Comparison of ENCODE assay signal across 1 cellular context in the genomic region with DNA sequence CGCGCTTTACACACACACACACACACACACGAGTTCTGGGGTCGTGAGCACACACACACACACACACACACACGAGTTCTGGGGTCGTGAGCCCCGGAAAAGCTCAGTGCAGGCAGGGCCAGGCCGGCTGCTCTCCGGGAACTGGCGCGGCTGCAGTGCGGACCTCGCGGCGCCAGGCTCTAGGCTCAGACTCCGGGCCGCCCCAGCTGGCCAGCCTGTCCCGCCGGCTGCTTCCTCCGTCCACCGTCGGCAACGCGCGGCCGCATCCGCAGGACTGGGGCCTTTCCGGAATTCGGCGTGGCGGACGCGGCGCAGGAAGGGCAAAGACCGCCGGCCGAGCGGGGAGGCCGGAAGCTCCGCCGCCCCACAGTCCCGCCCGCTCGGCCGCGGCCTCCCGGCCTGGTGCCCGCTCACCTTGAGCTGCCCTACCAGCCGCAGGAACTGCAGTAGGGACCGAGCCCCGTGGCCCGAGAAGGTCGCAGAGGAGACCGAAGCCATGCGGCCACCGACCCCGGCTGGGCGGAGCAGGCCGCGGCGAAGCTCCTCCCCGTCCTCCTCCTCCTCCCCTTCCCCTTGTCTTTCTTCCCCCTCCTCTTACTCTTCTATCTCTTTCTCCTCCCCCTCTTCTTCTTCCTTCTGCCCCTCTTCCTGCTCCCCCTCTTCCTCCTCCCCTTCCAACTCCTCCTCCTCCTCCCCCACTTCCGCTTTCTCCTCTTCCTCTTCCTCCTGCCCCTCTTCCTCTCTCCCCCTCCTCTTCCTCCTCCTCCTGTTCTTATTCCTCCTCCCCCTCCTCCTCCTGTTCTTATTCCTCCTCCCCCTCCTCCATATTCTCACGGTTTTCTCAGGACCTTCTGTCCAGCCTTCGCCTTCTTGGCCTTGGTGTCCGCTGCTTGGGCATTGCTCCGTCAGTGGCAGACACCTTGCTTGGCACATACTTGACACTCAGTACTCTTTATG.
TF ChIP-seq lines count a peak whose summit lies in the region.

A gene with protein sequence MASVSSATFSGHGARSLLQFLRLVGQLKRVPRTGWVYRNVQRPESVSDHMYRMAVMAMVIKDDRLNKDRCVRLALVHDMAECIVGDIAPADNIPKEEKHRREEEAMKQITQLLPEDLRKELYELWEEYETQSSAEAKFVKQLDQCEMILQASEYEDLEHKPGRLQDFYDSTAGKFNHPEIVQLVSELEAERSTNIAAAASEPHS (minus strand): TSS at position 533 of the 957 bp plus-strand sequence. CDS start 35 bp downstream, at position 498.

TF ChIP-seq in HepG2, 621 proteins besides CTCF, POLR2A, EP300 and RAD21 (continued from another document and continues in another):
- TF ChIP-seq, protein P1, sequence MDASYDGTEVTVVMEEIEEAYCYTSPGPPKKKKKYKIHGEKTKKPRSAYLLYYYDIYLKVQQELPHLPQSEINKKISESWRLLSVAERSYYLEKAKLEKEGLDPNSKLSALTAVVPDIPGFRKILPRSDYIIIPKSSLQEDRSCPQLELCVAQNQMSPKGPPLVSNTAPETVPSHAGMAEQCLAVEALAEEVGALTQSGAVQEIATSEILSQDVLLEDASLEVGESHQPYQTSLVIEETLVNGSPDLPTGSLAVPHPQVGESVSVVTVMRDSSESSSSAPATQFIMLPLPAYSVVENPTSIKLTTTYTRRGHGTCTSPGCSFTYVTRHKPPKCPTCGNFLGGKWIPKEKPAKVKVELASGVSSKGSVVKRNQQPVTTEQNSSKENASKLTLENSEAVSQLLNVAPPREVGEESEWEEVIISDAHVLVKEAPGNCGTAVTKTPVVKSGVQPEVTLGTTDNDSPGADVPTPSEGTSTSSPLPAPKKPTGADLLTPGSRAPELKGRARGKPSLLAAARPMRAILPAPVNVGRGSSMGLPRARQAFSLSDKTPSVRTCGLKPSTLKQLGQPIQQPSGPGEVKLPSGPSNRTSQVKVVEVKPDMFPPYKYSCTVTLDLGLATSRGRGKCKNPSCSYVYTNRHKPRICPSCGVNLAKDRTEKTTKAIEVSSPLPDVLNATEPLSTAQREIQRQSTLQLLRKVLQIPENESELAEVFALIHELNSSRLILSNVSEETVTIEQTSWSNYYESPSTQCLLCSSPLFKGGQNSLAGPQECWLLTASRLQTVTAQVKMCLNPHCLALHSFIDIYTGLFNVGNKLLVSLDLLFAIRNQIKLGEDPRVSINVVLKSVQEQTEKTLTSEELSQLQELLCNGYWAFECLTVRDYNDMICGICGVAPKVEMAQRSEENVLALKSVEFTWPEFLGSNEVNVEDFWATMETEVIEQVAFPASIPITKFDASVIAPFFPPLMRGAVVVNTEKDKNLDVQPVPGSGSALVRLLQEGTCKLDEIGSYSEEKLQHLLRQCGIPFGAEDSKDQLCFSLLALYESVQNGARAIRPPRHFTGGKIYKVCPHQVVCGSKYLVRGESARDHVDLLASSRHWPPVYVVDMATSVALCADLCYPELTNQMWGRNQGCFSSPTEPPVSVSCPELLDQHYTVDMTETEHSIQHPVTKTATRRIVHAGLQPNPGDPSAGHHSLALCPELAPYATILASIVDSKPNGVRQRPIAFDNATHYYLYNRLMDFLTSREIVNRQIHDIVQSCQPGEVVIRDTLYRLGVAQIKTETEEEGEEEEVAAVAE (CRISPR knock-in tag; IDR thresholded peaks at IDR 0.05; ENCODE audit: borderline replicate concordance): 0 out of 2 replicates have a peak, but pooled peaks have one; percentile 31
- TF ChIP-seq, protein P2, sequence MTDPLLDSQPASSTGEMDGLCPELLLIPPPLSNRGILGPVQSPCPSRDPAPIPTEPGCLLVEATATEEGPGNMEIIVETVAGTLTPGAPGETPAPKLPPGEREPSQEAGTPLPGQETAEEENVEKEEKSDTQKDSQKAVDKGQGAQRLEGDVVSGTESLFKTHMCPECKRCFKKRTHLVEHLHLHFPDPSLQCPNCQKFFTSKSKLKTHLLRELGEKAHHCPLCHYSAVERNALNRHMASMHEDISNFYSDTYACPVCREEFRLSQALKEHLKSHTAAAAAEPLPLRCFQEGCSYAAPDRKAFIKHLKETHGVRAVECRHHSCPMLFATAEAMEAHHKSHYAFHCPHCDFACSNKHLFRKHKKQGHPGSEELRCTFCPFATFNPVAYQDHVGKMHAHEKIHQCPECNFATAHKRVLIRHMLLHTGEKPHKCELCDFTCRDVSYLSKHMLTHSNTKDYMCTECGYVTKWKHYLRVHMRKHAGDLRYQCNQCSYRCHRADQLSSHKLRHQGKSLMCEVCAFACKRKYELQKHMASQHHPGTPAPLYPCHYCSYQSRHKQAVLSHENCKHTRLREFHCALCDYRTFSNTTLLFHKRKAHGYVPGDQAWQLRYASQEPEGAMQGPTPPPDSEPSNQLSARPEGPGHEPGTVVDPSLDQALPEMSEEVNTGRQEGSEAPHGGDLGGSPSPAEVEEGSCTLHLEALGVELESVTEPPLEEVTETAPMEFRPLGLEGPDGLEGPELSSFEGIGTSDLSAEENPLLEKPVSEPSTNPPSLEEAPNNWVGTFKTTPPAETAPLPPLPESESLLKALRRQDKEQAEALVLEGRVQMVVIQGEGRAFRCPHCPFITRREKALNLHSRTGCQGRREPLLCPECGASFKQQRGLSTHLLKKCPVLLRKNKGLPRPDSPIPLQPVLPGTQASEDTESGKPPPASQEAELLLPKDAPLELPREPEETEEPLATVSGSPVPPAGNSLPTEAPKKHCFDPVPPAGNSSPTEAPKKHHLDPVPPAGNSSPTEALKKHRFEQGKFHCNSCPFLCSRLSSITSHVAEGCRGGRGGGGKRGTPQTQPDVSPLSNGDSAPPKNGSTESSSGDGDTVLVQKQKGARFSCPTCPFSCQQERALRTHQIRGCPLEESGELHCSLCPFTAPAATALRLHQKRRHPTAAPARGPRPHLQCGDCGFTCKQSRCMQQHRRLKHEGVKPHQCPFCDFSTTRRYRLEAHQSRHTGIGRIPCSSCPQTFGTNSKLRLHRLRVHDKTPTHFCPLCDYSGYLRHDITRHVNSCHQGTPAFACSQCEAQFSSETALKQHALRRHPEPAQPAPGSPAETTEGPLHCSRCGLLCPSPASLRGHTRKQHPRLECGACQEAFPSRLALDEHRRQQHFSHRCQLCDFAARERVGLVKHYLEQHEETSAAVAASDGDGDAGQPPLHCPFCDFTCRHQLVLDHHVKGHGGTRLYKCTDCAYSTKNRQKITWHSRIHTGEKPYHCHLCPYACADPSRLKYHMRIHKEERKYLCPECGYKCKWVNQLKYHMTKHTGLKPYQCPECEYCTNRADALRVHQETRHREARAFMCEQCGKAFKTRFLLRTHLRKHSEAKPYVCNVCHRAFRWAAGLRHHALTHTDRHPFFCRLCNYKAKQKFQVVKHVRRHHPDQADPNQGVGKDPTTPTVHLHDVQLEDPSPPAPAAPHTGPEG (CRISPR knock-in tag; IDR thresholded peaks at IDR 0.05): peak; percentile 96
- TF ChIP-seq PCBP1 (IDR thresholded peaks at IDR 0.05; ENCODE audit: borderline replicate concordance, low read depth, low read length) (peak; percentile 95), ZNF232 (CRISPR knock-in tag; IDR thresholded peaks at IDR 0.05; ENCODE audit: borderline replicate concordance) (peak; percentile 89), U2AF1 (optimal IDR thresholded peaks at IDR 0.05; ENCODE audit: low read depth, low read length) (peak; percentile 86), ZNF382 (CRISPR knock-in tag; IDR thresholded peaks at IDR 0.05; ENCODE audit: borderline replicate concordance) (no peak), CEBPG (CRISPR knock-in tag; IDR thresholded peaks at IDR 0.05) (0 out of 2 replicates have a peak, but pooled peaks have one; percentile 27), ZNF792 (CRISPR knock-in tag; IDR thresholded peaks at IDR 0.05) (peak; percentile 90), RELA (CRISPR knock-in tag; IDR thresholded peaks at IDR 0.05) (peak; percentile 88; the same call in 1 of the 2 replicates), ARNT (IDR thresholded peaks at IDR 0.05) (no peak), DNMT1 (CRISPR knock-in tag; IDR thresholded peaks at IDR 0.05) (peak; percentile 97), ZNF724P (CRISPR knock-in tag; IDR thresholded peaks at IDR 0.05; ENCODE audit: borderline replicate concordance) (peak; percentile 96), ZMYM3 (CRISPR knock-in tag; IDR thresholded peaks at IDR 0.05) (no peak), DR1 (CRISPR knock-in tag; IDR thresholded peaks at IDR 0.05) (peak; percentile 61; the same call in 1 of the 2 replicates), SP2 (CRISPR knock-in tag; IDR thresholded peaks at IDR 0.05) (peak; percentile 71)
- TF ChIP-seq, protein P3, sequence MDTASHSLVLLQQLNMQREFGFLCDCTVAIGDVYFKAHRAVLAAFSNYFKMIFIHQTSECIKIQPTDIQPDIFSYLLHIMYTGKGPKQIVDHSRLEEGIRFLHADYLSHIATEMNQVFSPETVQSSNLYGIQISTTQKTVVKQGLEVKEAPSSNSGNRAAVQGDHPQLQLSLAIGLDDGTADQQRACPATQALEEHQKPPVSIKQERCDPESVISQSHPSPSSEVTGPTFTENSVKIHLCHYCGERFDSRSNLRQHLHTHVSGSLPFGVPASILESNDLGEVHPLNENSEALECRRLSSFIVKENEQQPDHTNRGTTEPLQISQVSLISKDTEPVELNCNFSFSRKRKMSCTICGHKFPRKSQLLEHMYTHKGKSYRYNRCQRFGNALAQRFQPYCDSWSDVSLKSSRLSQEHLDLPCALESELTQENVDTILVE (CRISPR knock-in tag; IDR thresholded peaks at IDR 0.05): peak; percentile 84; the same call in 1 of the 2 replicates
- TF ChIP-seq, protein P4, sequence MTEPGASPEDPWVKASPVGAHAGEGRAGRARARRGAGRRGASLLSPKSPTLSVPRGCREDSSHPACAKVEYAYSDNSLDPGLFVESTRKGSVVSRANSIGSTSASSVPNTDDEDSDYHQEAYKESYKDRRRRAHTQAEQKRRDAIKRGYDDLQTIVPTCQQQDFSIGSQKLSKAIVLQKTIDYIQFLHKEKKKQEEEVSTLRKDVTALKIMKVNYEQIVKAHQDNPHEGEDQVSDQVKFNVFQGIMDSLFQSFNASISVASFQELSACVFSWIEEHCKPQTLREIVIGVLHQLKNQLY (CRISPR knock-in tag; IDR thresholded peaks at IDR 0.05): peak; percentile 66
- TF ChIP-seq, protein P5, sequence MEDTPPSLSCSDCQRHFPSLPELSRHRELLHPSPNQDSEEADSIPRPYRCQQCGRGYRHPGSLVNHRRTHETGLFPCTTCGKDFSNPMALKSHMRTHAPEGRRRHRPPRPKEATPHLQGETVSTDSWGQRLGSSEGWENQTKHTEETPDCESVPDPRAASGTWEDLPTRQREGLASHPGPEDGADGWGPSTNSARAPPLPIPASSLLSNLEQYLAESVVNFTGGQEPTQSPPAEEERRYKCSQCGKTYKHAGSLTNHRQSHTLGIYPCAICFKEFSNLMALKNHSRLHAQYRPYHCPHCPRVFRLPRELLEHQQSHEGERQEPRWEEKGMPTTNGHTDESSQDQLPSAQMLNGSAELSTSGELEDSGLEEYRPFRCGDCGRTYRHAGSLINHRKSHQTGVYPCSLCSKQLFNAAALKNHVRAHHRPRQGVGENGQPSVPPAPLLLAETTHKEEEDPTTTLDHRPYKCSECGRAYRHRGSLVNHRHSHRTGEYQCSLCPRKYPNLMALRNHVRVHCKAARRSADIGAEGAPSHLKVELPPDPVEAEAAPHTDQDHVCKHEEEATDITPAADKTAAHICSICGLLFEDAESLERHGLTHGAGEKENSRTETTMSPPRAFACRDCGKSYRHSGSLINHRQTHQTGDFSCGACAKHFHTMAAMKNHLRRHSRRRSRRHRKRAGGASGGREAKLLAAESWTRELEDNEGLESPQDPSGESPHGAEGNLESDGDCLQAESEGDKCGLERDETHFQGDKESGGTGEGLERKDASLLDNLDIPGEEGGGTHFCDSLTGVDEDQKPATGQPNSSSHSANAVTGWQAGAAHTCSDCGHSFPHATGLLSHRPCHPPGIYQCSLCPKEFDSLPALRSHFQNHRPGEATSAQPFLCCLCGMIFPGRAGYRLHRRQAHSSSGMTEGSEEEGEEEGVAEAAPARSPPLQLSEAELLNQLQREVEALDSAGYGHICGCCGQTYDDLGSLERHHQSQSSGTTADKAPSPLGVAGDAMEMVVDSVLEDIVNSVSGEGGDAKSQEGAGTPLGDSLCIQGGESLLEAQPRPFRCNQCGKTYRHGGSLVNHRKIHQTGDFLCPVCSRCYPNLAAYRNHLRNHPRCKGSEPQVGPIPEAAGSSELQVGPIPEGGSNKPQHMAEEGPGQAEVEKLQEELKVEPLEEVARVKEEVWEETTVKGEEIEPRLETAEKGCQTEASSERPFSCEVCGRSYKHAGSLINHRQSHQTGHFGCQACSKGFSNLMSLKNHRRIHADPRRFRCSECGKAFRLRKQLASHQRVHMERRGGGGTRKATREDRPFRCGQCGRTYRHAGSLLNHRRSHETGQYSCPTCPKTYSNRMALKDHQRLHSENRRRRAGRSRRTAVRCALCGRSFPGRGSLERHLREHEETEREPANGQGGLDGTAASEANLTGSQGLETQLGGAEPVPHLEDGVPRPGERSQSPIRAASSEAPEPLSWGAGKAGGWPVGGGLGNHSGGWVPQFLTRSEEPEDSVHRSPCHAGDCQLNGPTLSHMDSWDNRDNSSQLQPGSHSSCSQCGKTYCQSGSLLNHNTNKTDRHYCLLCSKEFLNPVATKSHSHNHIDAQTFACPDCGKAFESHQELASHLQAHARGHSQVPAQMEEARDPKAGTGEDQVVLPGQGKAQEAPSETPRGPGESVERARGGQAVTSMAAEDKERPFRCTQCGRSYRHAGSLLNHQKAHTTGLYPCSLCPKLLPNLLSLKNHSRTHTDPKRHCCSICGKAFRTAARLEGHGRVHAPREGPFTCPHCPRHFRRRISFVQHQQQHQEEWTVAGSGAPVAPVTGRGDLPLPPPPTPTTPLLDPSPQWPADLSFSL (CRISPR knock-in tag; IDR thresholded peaks at IDR 0.05): peak; percentile 87; the same call in 1 of the 2 replicates
- TF ChIP-seq, protein P6, sequence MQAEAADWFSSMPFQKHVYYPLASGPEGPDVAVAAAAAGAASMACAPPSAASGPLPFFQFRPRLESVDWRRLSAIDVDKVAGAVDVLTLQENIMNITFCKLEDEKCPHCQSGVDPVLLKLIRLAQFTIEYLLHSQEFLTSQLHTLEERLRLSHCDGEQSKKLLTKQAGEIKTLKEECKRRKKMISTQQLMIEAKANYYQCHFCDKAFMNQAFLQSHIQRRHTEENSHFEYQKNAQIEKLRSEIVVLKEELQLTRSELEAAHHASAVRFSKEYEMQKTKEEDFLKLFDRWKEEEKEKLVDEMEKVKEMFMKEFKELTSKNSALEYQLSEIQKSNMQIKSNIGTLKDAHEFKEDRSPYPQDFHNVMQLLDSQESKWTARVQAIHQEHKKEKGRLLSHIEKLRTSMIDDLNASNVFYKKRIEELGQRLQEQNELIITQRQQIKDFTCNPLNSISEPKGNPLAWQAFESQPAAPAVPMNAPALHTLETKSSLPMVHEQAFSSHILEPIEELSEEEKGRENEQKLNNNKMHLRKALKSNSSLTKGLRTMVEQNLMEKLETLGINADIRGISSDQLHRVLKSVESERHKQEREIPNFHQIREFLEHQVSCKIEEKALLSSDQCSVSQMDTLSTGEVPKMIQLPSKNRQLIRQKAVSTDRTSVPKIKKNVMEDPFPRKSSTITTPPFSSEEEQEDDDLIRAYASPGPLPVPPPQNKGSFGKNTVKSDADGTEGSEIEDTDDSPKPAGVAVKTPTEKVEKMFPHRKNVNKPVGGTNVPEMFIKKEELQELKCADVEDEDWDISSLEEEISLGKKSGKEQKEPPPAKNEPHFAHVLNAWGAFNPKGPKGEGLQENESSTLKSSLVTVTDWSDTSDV (CRISPR knock-in tag; IDR thresholded peaks at IDR 0.05): peak; percentile 99
